Comparison of ENCODE assay signal across 10 cellular contexts in the genomic region with DNA sequence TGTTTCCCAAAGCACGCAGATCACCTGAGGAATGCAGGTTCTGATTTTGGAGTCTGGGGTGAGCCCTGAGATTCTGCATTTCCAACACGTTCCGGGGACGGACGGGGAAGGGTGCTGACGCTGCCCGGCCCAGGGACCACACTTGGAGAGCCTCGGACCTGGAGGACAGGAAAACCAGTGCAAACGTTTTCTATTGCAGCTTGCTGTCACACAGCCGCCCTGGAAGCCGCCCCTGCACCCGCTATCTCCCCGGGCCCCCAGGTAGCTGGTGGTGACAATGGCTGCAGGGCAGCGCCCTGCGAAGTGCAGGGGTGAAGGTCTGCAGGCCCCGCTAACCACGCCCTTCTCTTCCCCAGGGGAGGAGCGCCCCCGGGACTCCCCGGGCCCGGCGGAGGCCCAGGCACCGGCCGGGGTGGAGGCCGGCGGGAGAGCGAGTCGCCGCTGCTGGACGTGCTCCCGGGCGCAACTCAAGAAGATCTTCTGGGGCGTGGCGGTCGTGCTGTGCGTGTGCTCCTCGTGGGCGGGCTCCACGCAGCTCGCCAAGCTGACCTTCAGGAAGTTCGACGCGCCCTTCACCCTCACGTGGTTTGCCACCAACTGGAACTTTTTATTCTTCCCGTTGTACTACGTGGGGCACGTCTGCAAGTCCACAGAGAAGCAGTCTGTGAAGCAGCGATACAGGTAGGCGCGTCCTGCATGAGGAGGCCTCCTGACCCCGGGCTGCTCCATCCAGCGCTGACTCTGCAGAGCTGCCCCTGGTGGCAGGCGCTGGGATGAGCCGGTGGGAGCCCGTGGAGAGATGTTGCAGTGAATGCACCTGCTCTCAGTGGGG.
DNase-seq lines count a peak whose midpoint lies in the region; ATAC-seq and TF ChIP-seq lines count a peak whose summit lies in the region.
"Had no signal": no experiment of that assay in that cellular context is flagged by ENCODE, and none has a peak within 500 bp of the region (broad histone marks: within the 10 kb centered on the region; RNA-seq: fewer than 3 reads in every experiment).

No MANE protein-coding gene starts in this region.

- peak overlapping the region; percentile 37 for H3K9ac ChIP-seq in DND-41 (ENCODE audit: low read depth, low read length)
- H3K9ac ChIP-seq: parathyroid adenoma had no signal

- no peaks in the 10 kb centered on the region for H3K9me3 ChIP-seq in DND-41 (ENCODE audit: insufficient read depth, low read length, severe bottlenecking)
- H3K9me3 ChIP-seq in adrenal gland (replicated peaks in 1 of 3) = no peaks in the 10 kb centered on the region

- H3K4me1 Mint-ChIP-seq in activated naive CD4-positive, alpha-beta T cell treated with anti-CD3 and anti-CD28 coated beads, Interleukin-2, amount 50 U/mL, for 24 hours = peaks cover 15% of the 10 kb centered on the region
- H3K4me1 Mint-ChIP-seq in natural killer cell = peaks cover 17 to 21% of the 10 kb centered on the region in 2 donors

- H3K27me3 ChIP-seq in DND-41 (ENCODE audit: insufficient read depth, low read length, poor library complexity) = no peaks in the 10 kb centered on the region
- no peaks in the 10 kb centered on the region for H3K27me3 ChIP-seq in adrenal gland

- peak; percentile 49 for TF ChIP-seq CTCF in DND-41 (IDR thresholded peaks at IDR 0.05; ENCODE audit: borderline replicate concordance, extremely low read depth, low read length, poor library complexity, severe bottlenecking)
- TF ChIP-seq CTCF in HFF-Myc (IDR thresholded peaks at IDR 0.05; ENCODE audit: low read depth, low read length, missing control alignments) = peak; percentile 13
- no peak for TF ChIP-seq CTCF in natural killer cell (IDR thresholded peaks at IDR 0.05)
- TF ChIP-seq CTCF in adrenal gland (IDR thresholded peaks at IDR 0.05) = no peak

- no peak for ATAC-seq in DND-41 (ENCODE audit: insufficient read depth, low read depth)
- ATAC-seq in natural killer cell = peak in 1 of 3 donors; percentile 45
- no peak for ATAC-seq in HG02970 (IDR thresholded peaks at IDR 0.05; ENCODE audit: low FRiP score, unreplicated experiment)

- intact Hi-C loops in natural killer cell (cut with micrococcal nuclease) = no loop called here
- intact Hi-C loops in adrenal gland (cut with DNase I) = no loop called here

- H3K4me3 Mint-ChIP-seq in activated naive CD4-positive, alpha-beta T cell treated with anti-CD3 and anti-CD28 coated beads, Interleukin-2, amount 50 U/mL, for 24 hours = peak overlapping the region; percentile 60
- H3K4me3 Mint-ChIP-seq in natural killer cell = peak overlapping the region; percentile 82

- H3K36me3 ChIP-seq in DND-41 (ENCODE audit: insufficient read depth, low read length) (peaks cover 10% of the 10 kb centered on the region; the same call in 1 of the 2 replicates), adrenal gland (replicated peaks in 1 of 2) (no peaks in the 10 kb centered on the region)

- H3K4me3 ChIP-seq in DND-41 (ENCODE audit: low read depth in 1 of 2, low read length in 2 of 2) (peak overlapping the region in 1 of 2 experiments; percentile 42; a peak in 2 of 4 replicates), HFF-Myc (replicated peaks; ENCODE audit: low read depth, low read length) (no peak overlapping the region), adrenal gland (no peak overlapping the region)

- no peaks in the 10 kb centered on the region for H3K9me3 Mint-ChIP-seq in activated naive CD4-positive, alpha-beta T cell treated with anti-CD3 and anti-CD28 coated beads, Interleukin-2, amount 50 U/mL, for 24 hours
- peaks cover 0 to 4% of the 10 kb centered on the region in 2 donors for H3K9me3 Mint-ChIP-seq in natural killer cell
- H3K9me3 Mint-ChIP-seq: activated T-helper 1 cell treated with anti-CD3 and anti-CD28 coated beads, Interleukin-12 subunit alpha, Interleukin-12 subunit beta, Interleukin-2, Interleukin-4 antibody, amounts not matched to agents 30 ng/mL and 10 ng/mL and 1 ng/mL, durations not matched to agents 14 hours and 24 hours and 36 hours had no signal

- H3K4me1 ChIP-seq in DND-41 (ENCODE audit: insufficient read depth, low read length) = peaks cover 40% of the 10 kb centered on the region
- peaks cover 10 to 13% of the 10 kb centered on the region in 2 donors for H3K4me1 ChIP-seq in adrenal gland (replicated peaks in 1 of 2)
- H3K4me1 ChIP-seq: parathyroid adenoma had no signal

- TF ChIP-seq POLR2A in adrenal gland (IDR thresholded peaks at IDR 0.05) = no peak

- peaks cover 7% of the 10 kb centered on the region for H3K79me2 ChIP-seq in DND-41 (ENCODE audit: insufficient read depth, low read length)
- H3K79me2 ChIP-seq: parathyroid adenoma had no signal

- H3K4me2 ChIP-seq in DND-41 (ENCODE audit: insufficient read depth, low read length) = peak overlapping the region; percentile 73

- H3K27me3 Mint-ChIP-seq in activated naive CD4-positive, alpha-beta T cell treated with anti-CD3 and anti-CD28 coated beads, Interleukin-2, amount 50 U/mL, for 24 hours = peaks cover 1% of the 10 kb centered on the region
- H3K27me3 Mint-ChIP-seq in natural killer cell (ENCODE audit: low read depth in 2 of 2) = peaks cover 18 to 74% of the 10 kb centered on the region in 2 donors

- H3K36me3 Mint-ChIP-seq in activated naive CD4-positive, alpha-beta T cell treated with anti-CD3 and anti-CD28 coated beads, Interleukin-2, amount 50 U/mL, for 24 hours = peaks cover 2% of the 10 kb centered on the region
- no peaks in the 10 kb centered on the region for H3K36me3 Mint-ChIP-seq in natural killer cell

- H3K27ac ChIP-seq in DND-41 (ENCODE audit: low read length) (peak overlapping the region; percentile 79), adrenal gland (no peak overlapping the region)
- H3K27ac ChIP-seq: parathyroid adenoma had no signal

- whole genome bisulfite sequencing in adrenal gland, 4 donors = 76 to 83% (median 79%) methylated on average over 32 to 55 of the region's 55 CpGs

- H4K20me1 ChIP-seq in DND-41 (ENCODE audit: insufficient read depth, low read length) = peaks cover 5% of the 10 kb centered on the region

- DNase-seq in DND-41 = no peak
- DNase-seq in HFF-Myc (ENCODE audit: extremely low read depth, low read depth) = no peak
- DNase-seq in natural killer cell = no peak
- DNase-seq in adrenal gland = no peak
- DNase-seq in ureter (ENCODE audit: low spot score) = no peak
- DNase-seq: NCI-H2171 treated with DMSO at 0.1 percent for 48 hours had no signal

- no peak overlapping the region for H2AFZ ChIP-seq in DND-41 (ENCODE audit: low read depth, low read length)
- H2AFZ ChIP-seq: parathyroid adenoma had no signal

- no peak overlapping the region for H3K27ac Mint-ChIP-seq in activated naive CD4-positive, alpha-beta T cell treated with anti-CD3 and anti-CD28 coated beads, Interleukin-2, amount 50 U/mL, for 24 hours
- peak overlapping the region in 1 of 2 donors; percentile 31 for H3K27ac Mint-ChIP-seq in natural killer cell

Comparison
In these comparisons a context has a peak if more than half of its experiments do, and no peak if none do; other contexts are left out.
1. CTCF ChIP-seq: peak in DND-41 (single experiment) and HFF-Myc (single experiment); none in natural killer cell (single experiment) and adrenal gland (0 of 6).